11 cellular contexts compared by ENCODE assay signal in the genomic region with DNA sequence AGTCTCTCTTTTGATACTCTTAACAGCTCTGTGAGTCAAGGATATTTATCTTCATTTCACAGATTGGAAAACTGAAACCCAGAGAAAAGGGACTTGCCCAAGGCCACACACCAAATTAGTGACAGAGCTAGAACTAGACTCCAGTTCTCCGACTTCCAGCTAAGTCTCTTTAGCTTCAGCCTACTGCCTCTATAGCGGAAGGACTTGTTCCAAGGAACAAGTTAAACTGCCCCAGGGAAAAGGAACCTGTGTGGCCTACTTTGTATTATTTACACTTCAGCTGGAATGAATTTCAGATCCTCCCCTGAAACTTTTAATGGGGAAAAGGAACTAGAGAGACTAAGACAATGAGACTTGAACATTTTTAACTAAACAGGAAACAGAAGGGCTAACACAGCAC. TPM values are rescaled to one million over a fixed set of nuclear protein-coding genes. Genes with fewer than 3 reads are reported as not detected.
DNase-seq lines count a peak whose midpoint lies in the region; ATAC-seq, FAIRE-seq and TF ChIP-seq lines count a peak whose summit lies in the region.
"Had no signal": no experiment of that assay in that cellular context is flagged by ENCODE, and none has a peak within 500 bp of the region (broad histone marks: within the 10 kb centered on the region; RNA-seq: fewer than 3 reads in every experiment).

No MANE protein-coding gene starts in this region.

- H2AFZ ChIP-seq in HepG2 (ENCODE audit: low read length) = no peak overlapping the region

- 91 to 96% (median 93%) methylated on average over 2 of the region's 2 CpGs for WGBS in heart left ventricle, 4 donors
- WGBS in right cardiac atrium = 90% methylated on average over 2 of the region's 2 CpGs
- WGBS in HepG2 (ENCODE audit: low lambda C conversion rate) = 88% methylated on average over 2 of the region's 2 CpGs

- no peaks in the 10 kb centered on the region for H3K9me3 Mint-ChIP-seq in activated naive CD8-positive, alpha-beta T cell treated with anti-CD3 and anti-CD28 coated beads, Interleukin-2, amount 50 U/mL, for 24 hours
- H3K9me3 Mint-ChIP-seq in type B pancreatic cell = peaks cover 4% of the 10 kb centered on the region

- H3K27ac ChIP-seq in heart left ventricle (peak overlapping the region in 7 of 12 donors; percentile 25 to 93 (median 86)), right cardiac atrium (ENCODE audit: low read length) (no peak overlapping the region), HepG2 (ENCODE audit: extremely low read length, insufficient read depth, low read length) (no peak overlapping the region)

- in situ Hi-C loops in HepG2 (cut with HindIII; ENCODE audit: extremely low pct_ligation_motif_present, low pct_unique_long_range_greater_than_20kb) = no loop called here

- TF ChIP-seq EP300 in HepG2 (IDR thresholded peaks at IDR 0.05; ENCODE audit: low read depth in 2 of 2, low read length in 2 of 2) (no peak), HepG2 (CRISPR knock-in tag; IDR thresholded peaks at IDR 0.05; ENCODE audit: borderline replicate concordance) (no peak)

- DNase-seq in heart left ventricle (no peak), right cardiac atrium (no peak), HepG2 (ENCODE audit: low spot score) (no peak), type B pancreatic cell (ENCODE audit: extremely low spot score, unreplicated experiment) (no peak), ureter (ENCODE audit: low spot score) (no peak), midbrain (lab: John Stamatoyannopoulos, UW) (no peak)
- no peak for DNase-seq in activated naive CD8-positive, alpha-beta T cell treated with anti-CD3 and anti-CD28 coated beads, Interleukin-2, amount 50 U/mL, for 24 hours
- DNase-seq: activated effector memory CD4-positive, alpha-beta T cell treated with Interleukin-2 at 50 U/mL for 16 hours; occipital lobe; SJCRH30 had no signal

- no peak for TF ChIP-seq RAD21 in HepG2 (CRISPR knock-in tag; IDR thresholded peaks at IDR 0.05)

- no peak for TF ChIP-seq POLR2A in heart left ventricle (IDR thresholded peaks at IDR 0.05)
- TF ChIP-seq POLR2A in HepG2 (IDR thresholded peaks at IDR 0.05; ENCODE audit: insufficient read depth in 1 of 2, low read depth in 2 of 2, low read length in 2 of 2) = no peak

- CTCF ChIA-PET in HepG2 (lab: Yijun Ruan, JAX; ENCODE audit: low intra/inter-chr PET ratio, low total read pairs) = no interaction called here

- H3K4me3 Mint-ChIP-seq in activated naive CD8-positive, alpha-beta T cell treated with anti-CD3 and anti-CD28 coated beads, Interleukin-2, amount 50 U/mL, for 24 hours = peak overlapping the region; percentile 91
- peak overlapping the region; percentile 96 for H3K4me3 Mint-ChIP-seq in type B pancreatic cell

- peak overlapping the region; percentile 97 for H3K27ac Mint-ChIP-seq in activated naive CD8-positive, alpha-beta T cell treated with anti-CD3 and anti-CD28 coated beads, Interleukin-2, amount 50 U/mL, for 24 hours
- H3K27ac Mint-ChIP-seq in type B pancreatic cell = peak overlapping the region; percentile 99

- TF ChIP-seq CTCF in heart left ventricle (IDR thresholded peaks at IDR 0.05) (no peak), HepG2 (CRISPR knock-in tag; IDR thresholded peaks at IDR 0.05) (no peak), type B pancreatic cell (conservative IDR thresholded peaks at IDR 0.05) (no peak)

- intact Hi-C loops in heart left ventricle (cut with DNase I) = loop anchor here in 5 of 10 donors (2.0 to 5.0 kb wide), 5 partner anchors 31 to 45 kb away; a partner anchor contains a TSS
- intact Hi-C loops in right cardiac atrium (cut with DNase I) = loop anchor here in 2 of 4 donors (5.0 kb wide), 2 partner anchors 40 to 55 kb away; no protein-coding TSS in a partner anchor
- intact Hi-C loops in HepG2 (cut with micrococcal nuclease; ENCODE audit: unreplicated experiment) = loop anchor here (2.0 kb wide), 1 partner anchor 21 kb away; a partner anchor contains a TSS

- no peak overlapping the region for H3K4me3 ChIP-seq in heart left ventricle
- H3K4me3 ChIP-seq in right cardiac atrium (ENCODE audit: low read length) = no peak overlapping the region
- no peak overlapping the region for H3K4me3 ChIP-seq in HepG2 (replicated peaks in 1 of 3; ENCODE audit: insufficient read depth in 1 of 3, low read depth in 2 of 3, low read length in 3 of 3)

- H3K36me3 ChIP-seq in heart left ventricle (peaks cover 0 to 15% (median 3%) of the 10 kb centered on the region in 9 donors), HepG2 (replicated peaks in 1 of 2; ENCODE audit: control insufficient read depth in 1 of 2, insufficient read depth in 2 of 2, low read length in 2 of 2) (no peaks in the 10 kb centered on the region)
- H3K36me3 ChIP-seq: SJCRH30 had no signal

- peaks cover 0 to 40% (median 16%) of the 10 kb centered on the region in 12 donors for H3K4me1 ChIP-seq in heart left ventricle
- no peaks in the 10 kb centered on the region for H3K4me1 ChIP-seq in right cardiac atrium (ENCODE audit: control insufficient read depth, insufficient read depth, low read length)
- peaks cover 24% of the 10 kb centered on the region for H3K4me1 ChIP-seq in HepG2 (ENCODE audit: insufficient read depth, low read length)

- BruUV-seq in HepG2 (replicated peaks; lab: Mats Ljungman, UMichigan) = no TSS peak

- POLR2A ChIA-PET in HepG2 (lab: Yijun Ruan, JAX) = interaction anchor here (2.7 kb wide), 1 partner anchor 41 kb away, joined by 9 read pairs; no protein-coding TSS in a partner anchor

- no peaks in the 10 kb centered on the region for H3K27me3 Mint-ChIP-seq in activated naive CD8-positive, alpha-beta T cell treated with anti-CD3 and anti-CD28 coated beads, Interleukin-2, amount 50 U/mL, for 24 hours
- no peaks in the 10 kb centered on the region for H3K27me3 Mint-ChIP-seq in type B pancreatic cell

- peak overlapping the region; percentile 79; the same call in 1 of the 2 replicates for H3K4me2 ChIP-seq in HepG2 (ENCODE audit: low read depth, low read length)

- no peaks in the 10 kb centered on the region for H3K9me3 ChIP-seq in heart left ventricle
- no peaks in the 10 kb centered on the region for H3K9me3 ChIP-seq in right cardiac atrium (ENCODE audit: control insufficient read depth, low read length)
- no peaks in the 10 kb centered on the region for H3K9me3 ChIP-seq in HepG2 (ENCODE audit: low read length)
- H3K9me3 ChIP-seq: SJCRH30 had no signal

- no peak overlapping the region for H3K9ac ChIP-seq in HepG2 (ENCODE audit: insufficient read depth, low read depth, low read length)

- peaks cover 5% of the 10 kb centered on the region for H3K36me3 Mint-ChIP-seq in activated naive CD8-positive, alpha-beta T cell treated with anti-CD3 and anti-CD28 coated beads, Interleukin-2, amount 50 U/mL, for 24 hours (ENCODE audit: low read depth)
- H3K36me3 Mint-ChIP-seq in type B pancreatic cell = peaks cover 10% of the 10 kb centered on the region

- H4K20me1 ChIP-seq in HepG2 (ENCODE audit: insufficient read depth, low read length) = no peaks in the 10 kb centered on the region

- peaks cover 30% of the 10 kb centered on the region for H3K79me2 ChIP-seq in HepG2 (ENCODE audit: insufficient read depth, low read length)

- no peak for ATAC-seq in heart left ventricle
- no peak for ATAC-seq in right cardiac atrium
- ATAC-seq in activated naive CD8-positive, alpha-beta T cell treated with anti-CD3 and anti-CD28 coated beads, Interleukin-2, amount 50 U/mL, for 24 hours = no peak
- no peak for ATAC-seq in HepG2
- no peak for ATAC-seq in HG02642 (IDR thresholded peaks at IDR 0.05; ENCODE audit: poor library complexity, unreplicated experiment)

- H3K4me1 Mint-ChIP-seq in activated naive CD8-positive, alpha-beta T cell treated with anti-CD3 and anti-CD28 coated beads, Interleukin-2, amount 50 U/mL, for 24 hours = peaks cover 43% of the 10 kb centered on the region
- H3K4me1 Mint-ChIP-seq in type B pancreatic cell (ENCODE audit: unreplicated experiment) = peaks cover 46% of the 10 kb centered on the region

- no peak for FAIRE-seq in HepG2 (lab: Jason Lieb, UNC)

- H3K27me3 ChIP-seq in heart left ventricle = no peaks in the 10 kb centered on the region
- no peaks in the 10 kb centered on the region for H3K27me3 ChIP-seq in right cardiac atrium (ENCODE audit: control insufficient read depth, insufficient read depth)
- H3K27me3 ChIP-seq in HepG2 (ENCODE audit: control insufficient read depth in 1 of 2, insufficient read depth in 2 of 2, low read length in 2 of 2) = no peaks in the 10 kb centered on the region; a peak in 1 of 5 replicates
- H3K27me3 ChIP-seq: SJCRH30 had no signal

RNA-seq across cellular contexts. Expression of a gene that starts 1.2 kb away (rescaled TPM):
- total RNA-seq in heart left ventricle = 1 to 10 TPM; 2.0 to 8.3 (median 4.5) TPM
- 1 to 10 TPM; 3.0 to 9.3 TPM for polyA plus RNA-seq in heart left ventricle
- 1 to 10 TPM; 3.8 to 5.5 (median 4.9) TPM for total RNA-seq in right cardiac atrium
- polyA plus RNA-seq in right cardiac atrium = 3.8 TPM
- 6.0 and 6.4 TPM in 2 replicates for total RNA-seq in HepG2 (2016; rRNA removed; fragmentation: Illumina TruSeq; extraction: Trizol)
- 5.0 and 9.1 TPM in 2 replicates for total RNA-seq in HepG2 (2016; cell fraction: cytosol; rRNA removed; fragmentation: Illumina TruSeq; extraction: Trizol; ENCODE audit: low read depth)
- total RNA-seq in HepG2 (2016; cell fraction: insoluble cytoplasmic fraction; rRNA removed; fragmentation: Illumina TruSeq; extraction: Trizol) = 5.4 and 7.4 TPM in 2 replicates
- total RNA-seq in HepG2 (2016; cell fraction: membrane; rRNA removed; fragmentation: Illumina TruSeq; extraction: Trizol) = 11.2 and 16.0 TPM in 2 replicates
- 1.8 TPM in 2 replicates for total RNA-seq in HepG2 (2016; cell fraction: nucleus; rRNA removed; fragmentation: Illumina TruSeq; extraction: Trizol)
- polyA plus RNA-seq in HepG2 (2011; rRNA removed) = 3.4 and 5.3 TPM in 2 replicates
- 4.4 and 18.0 TPM in 2 replicates for polyA plus RNA-seq in HepG2 (2011; cell fraction: cytosol; rRNA removed)
- 3.6 and 3.9 TPM in 2 replicates for polyA plus RNA-seq in HepG2 (2011; cell fraction: nucleus; rRNA removed)
- 2.3 and 4.8 TPM in 2 replicates for polyA plus RNA-seq in HepG2 (2012)
- polyA plus RNA-seq in HepG2 (2016; cell fraction: cytosol; fragmentation: Illumina TruSeq; extraction: Trizol; ENCODE audit: low read depth) = 11.7 and 14.5 TPM in 2 replicates
- 6.4 and 8.4 TPM in 2 replicates for polyA plus RNA-seq in HepG2 (2016; cell fraction: insoluble cytoplasmic fraction; fragmentation: Illumina TruSeq; extraction: Trizol; ENCODE audit: low read depth)
- 8.9 and 11.6 TPM in 2 replicates for polyA plus RNA-seq in HepG2 (2016; cell fraction: membrane; fragmentation: Illumina TruSeq; extraction: Trizol; ENCODE audit: low read depth)
- polyA plus RNA-seq in HepG2 (2016; cell fraction: nucleus; fragmentation: Illumina TruSeq; extraction: Trizol; ENCODE audit: insufficient read depth, low read depth) = 6.2 and 7.2 TPM in 2 replicates
- 3.6 and 14.5 TPM in 2 replicates for polyA minus RNA-seq in HepG2 (2011; rRNA and poly(A)+ RNA removed; ENCODE audit: low replicate concordance)
- polyA minus RNA-seq in HepG2 (2011; cell fraction: cytosol; rRNA and poly(A)+ RNA removed) = 1.5 and 4.6 TPM in 2 replicates
- polyA minus RNA-seq in HepG2 (2011; cell fraction: nucleus; rRNA and poly(A)+ RNA removed) = 1.3 and 1.6 TPM in 2 replicates
- total RNA-seq in type B pancreatic cell (ENCODE audit: low replicate concordance) = 7.9 and 14.7 TPM in 2 replicates
- 22.4 TPM for total RNA-seq in ureter

RNA-seq across cellular contexts. Expression of a gene that starts 1.5 kb away (rescaled TPM):
- total RNA-seq in heart left ventricle (100 to 1,000 TPM in 5 of 9 donors, 10 to 100 TPM in 4; 62.7 to 193 (median 101) TPM), right cardiac atrium (100 to 1,000 TPM in 3 of 4 donors, 10 to 100 TPM in 1; 75.8 to 125 (median 102) TPM), HepG2 (2016; rRNA removed; fragmentation: Illumina TruSeq; extraction: Trizol) (60.2 and 67.7 TPM in 2 replicates), type B pancreatic cell (ENCODE audit: low replicate concordance) (183 and 225 TPM in 2 replicates), ureter (264 TPM)
- polyA plus RNA-seq in heart left ventricle (100 to 1,000 TPM in 1 of 2 donors, 10 to 100 TPM in 1; 83.9 to 142 TPM), right cardiac atrium (104 TPM), HepG2 (2011; rRNA removed) (57.3 and 65.8 TPM in 2 replicates)
- total RNA-seq in HepG2 (2016; cell fraction: cytosol; rRNA removed; fragmentation: Illumina TruSeq; extraction: Trizol; ENCODE audit: low read depth) = 5.2 and 6.6 TPM in 2 replicates
- 55.8 and 59.6 TPM in 2 replicates for total RNA-seq in HepG2 (2016; cell fraction: insoluble cytoplasmic fraction; rRNA removed; fragmentation: Illumina TruSeq; extraction: Trizol)
- total RNA-seq in HepG2 (2016; cell fraction: membrane; rRNA removed; fragmentation: Illumina TruSeq; extraction: Trizol) = 16.9 and 17.1 TPM in 2 replicates
- 51.9 and 58.7 TPM in 2 replicates for total RNA-seq in HepG2 (2016; cell fraction: nucleus; rRNA removed; fragmentation: Illumina TruSeq; extraction: Trizol)
- 23.8 and 38.7 TPM in 2 replicates for polyA plus RNA-seq in HepG2 (2011; cell fraction: cytosol; rRNA removed)
- 197 and 254 TPM in 2 replicates for polyA plus RNA-seq in HepG2 (2011; cell fraction: nucleus; rRNA removed)
- 47.1 and 54.6 TPM in 2 replicates for polyA plus RNA-seq in HepG2 (2012)
- polyA plus RNA-seq in HepG2 (2016; cell fraction: cytosol; fragmentation: Illumina TruSeq; extraction: Trizol; ENCODE audit: low read depth) = 2.2 and 2.8 TPM in 2 replicates
- 26.9 and 40.2 TPM in 2 replicates for polyA plus RNA-seq in HepG2 (2016; cell fraction: insoluble cytoplasmic fraction; fragmentation: Illumina TruSeq; extraction: Trizol; ENCODE audit: low read depth)
- polyA plus RNA-seq in HepG2 (2016; cell fraction: membrane; fragmentation: Illumina TruSeq; extraction: Trizol; ENCODE audit: low read depth) = 4.8 and 6.1 TPM in 2 replicates
- 97.1 and 105 TPM in 2 replicates for polyA plus RNA-seq in HepG2 (2016; cell fraction: nucleus; fragmentation: Illumina TruSeq; extraction: Trizol; ENCODE audit: insufficient read depth, low read depth)
- 229 and 402 TPM in 2 replicates for polyA minus RNA-seq in HepG2 (2011; rRNA and poly(A)+ RNA removed; ENCODE audit: low replicate concordance)
- 45.5 and 48.0 TPM in 2 replicates for polyA minus RNA-seq in HepG2 (2011; cell fraction: cytosol; rRNA and poly(A)+ RNA removed)
- 93.7 and 98.8 TPM in 2 replicates for polyA minus RNA-seq in HepG2 (2011; cell fraction: nucleus; rRNA and poly(A)+ RNA removed)

RNA-seq across cellular contexts. Expression of a gene that starts 21.2 kb away (rescaled TPM):
- total RNA-seq in heart left ventricle = 100 to 1,000 TPM in 2 of 9 donors, 10 to 100 TPM in 7; 68.7 to 119 (median 84.8) TPM
- polyA plus RNA-seq in heart left ventricle = 100 to 1,000 TPM in 1 of 2 donors, 10 to 100 TPM in 1; 80.3 to 159 TPM
- total RNA-seq in right cardiac atrium = 10 to 100 TPM; 70.7 to 88.5 (median 80.7) TPM
- polyA plus RNA-seq in right cardiac atrium = 124 TPM
- total RNA-seq in HepG2 (2016; rRNA removed; fragmentation: Illumina TruSeq; extraction: Trizol) = 63.4 and 66.0 TPM in 2 replicates
- 126 and 135 TPM in 2 replicates for total RNA-seq in HepG2 (2016; cell fraction: cytosol; rRNA removed; fragmentation: Illumina TruSeq; extraction: Trizol; ENCODE audit: low read depth)
- total RNA-seq in HepG2 (2016; cell fraction: insoluble cytoplasmic fraction; rRNA removed; fragmentation: Illumina TruSeq; extraction: Trizol) = 54.5 and 63.4 TPM in 2 replicates
- 137 and 158 TPM in 2 replicates for total RNA-seq in HepG2 (2016; cell fraction: membrane; rRNA removed; fragmentation: Illumina TruSeq; extraction: Trizol)
- total RNA-seq in HepG2 (2016; cell fraction: nucleus; rRNA removed; fragmentation: Illumina TruSeq; extraction: Trizol) = 32.3 and 35.3 TPM in 2 replicates
- 60.4 and 68.2 TPM in 2 replicates for polyA plus RNA-seq in HepG2 (2011; rRNA removed)
- 55.4 and 70.7 TPM in 2 replicates for polyA plus RNA-seq in HepG2 (2011; cell fraction: cytosol; rRNA removed)
- polyA plus RNA-seq in HepG2 (2011; cell fraction: nucleus; rRNA removed) = 50.2 and 55.1 TPM in 2 replicates
- polyA plus RNA-seq in HepG2 (2012) = 45.2 and 46.6 TPM in 2 replicates
- 209 and 215 TPM in 2 replicates for polyA plus RNA-seq in HepG2 (2016; cell fraction: cytosol; fragmentation: Illumina TruSeq; extraction: Trizol; ENCODE audit: low read depth)
- polyA plus RNA-seq in HepG2 (2016; cell fraction: insoluble cytoplasmic fraction; fragmentation: Illumina TruSeq; extraction: Trizol; ENCODE audit: low read depth) = 81.6 and 89.9 TPM in 2 replicates
- 210 and 214 TPM in 2 replicates for polyA plus RNA-seq in HepG2 (2016; cell fraction: membrane; fragmentation: Illumina TruSeq; extraction: Trizol; ENCODE audit: low read depth)
- polyA plus RNA-seq in HepG2 (2016; cell fraction: nucleus; fragmentation: Illumina TruSeq; extraction: Trizol; ENCODE audit: insufficient read depth, low read depth) = 62.0 and 71.8 TPM in 2 replicates
- 222 and 285 TPM in 2 replicates for polyA minus RNA-seq in HepG2 (2011; rRNA and poly(A)+ RNA removed; ENCODE audit: low replicate concordance)
- polyA minus RNA-seq in HepG2 (2011; cell fraction: cytosol; rRNA and poly(A)+ RNA removed) = 43.9 and 45.7 TPM in 2 replicates
- polyA minus RNA-seq in HepG2 (2011; cell fraction: nucleus; rRNA and poly(A)+ RNA removed) = 42.5 and 48.2 TPM in 2 replicates
- 73.0 and 93.8 TPM in 2 replicates for total RNA-seq in type B pancreatic cell (ENCODE audit: low replicate concordance)
- 92.2 TPM for total RNA-seq in ureter

RNA-seq across cellular contexts. Expression of a gene that starts 23.9 kb away (rescaled TPM):
- total RNA-seq in heart left ventricle = under 1 TPM in 1 of 9 donors, not detected in 8; 0.23 TPM
- polyA plus RNA-seq in heart left ventricle = not detected
- total RNA-seq in right cardiac atrium = not detected
- not detected for polyA plus RNA-seq in right cardiac atrium
- total RNA-seq in HepG2 (2016; rRNA removed; fragmentation: Illumina TruSeq; extraction: Trizol) = not detected in 2 replicates
- not detected in 2 replicates for total RNA-seq in HepG2 (2016; cell fraction: cytosol; rRNA removed; fragmentation: Illumina TruSeq; extraction: Trizol; ENCODE audit: low read depth)
- not detected in 2 replicates for total RNA-seq in HepG2 (2016; cell fraction: insoluble cytoplasmic fraction; rRNA removed; fragmentation: Illumina TruSeq; extraction: Trizol)
- total RNA-seq in HepG2 (2016; cell fraction: membrane; rRNA removed; fragmentation: Illumina TruSeq; extraction: Trizol) = not detected in 2 replicates
- not detected in 2 replicates for total RNA-seq in HepG2 (2016; cell fraction: nucleus; rRNA removed; fragmentation: Illumina TruSeq; extraction: Trizol)
- polyA plus RNA-seq in HepG2 (2011; rRNA removed) = not detected in 2 replicates
- not detected in 2 replicates for polyA plus RNA-seq in HepG2 (2011; cell fraction: cytosol; rRNA removed)
- 0.18 TPM in 1 of 2 replicates, not detected in the other for polyA plus RNA-seq in HepG2 (2011; cell fraction: nucleus; rRNA removed)
- not detected in 2 replicates for polyA plus RNA-seq in HepG2 (2012)
- not detected in 2 replicates for polyA plus RNA-seq in HepG2 (2016; cell fraction: cytosol; fragmentation: Illumina TruSeq; extraction: Trizol; ENCODE audit: low read depth)
- not detected in 2 replicates for polyA plus RNA-seq in HepG2 (2016; cell fraction: insoluble cytoplasmic fraction; fragmentation: Illumina TruSeq; extraction: Trizol; ENCODE audit: low read depth)
- polyA plus RNA-seq in HepG2 (2016; cell fraction: membrane; fragmentation: Illumina TruSeq; extraction: Trizol; ENCODE audit: low read depth) = not detected in 2 replicates
- polyA plus RNA-seq in HepG2 (2016; cell fraction: nucleus; fragmentation: Illumina TruSeq; extraction: Trizol; ENCODE audit: insufficient read depth, low read depth) = not detected in 2 replicates
- not detected in 2 replicates for polyA minus RNA-seq in HepG2 (2011; rRNA and poly(A)+ RNA removed; ENCODE audit: low replicate concordance)
- polyA minus RNA-seq in HepG2 (2011; cell fraction: cytosol; rRNA and poly(A)+ RNA removed) = not detected in 2 replicates
- not detected in 2 replicates for polyA minus RNA-seq in HepG2 (2011; cell fraction: nucleus; rRNA and poly(A)+ RNA removed)
- total RNA-seq in type B pancreatic cell (ENCODE audit: low replicate concordance) = not detected in 2 replicates
- total RNA-seq in ureter = not detected
- total RNA-seq: occipital lobe, SJCRH30 had no signal

RNA-seq across cellular contexts. Expression of a gene that starts 30.6 kb away (rescaled TPM):
- total RNA-seq in heart left ventricle = 10 to 100 TPM; 35.6 to 48.7 (median 40.1) TPM
- polyA plus RNA-seq in heart left ventricle = 10 to 100 TPM; 37.4 to 82.7 TPM
- total RNA-seq in right cardiac atrium = 10 to 100 TPM; 36.3 to 50.1 (median 40.0) TPM
- 77.7 TPM for polyA plus RNA-seq in right cardiac atrium
- total RNA-seq in HepG2 (2016; rRNA removed; fragmentation: Illumina TruSeq; extraction: Trizol) = 25.2 and 25.7 TPM in 2 replicates
- total RNA-seq in HepG2 (2016; cell fraction: cytosol; rRNA removed; fragmentation: Illumina TruSeq; extraction: Trizol; ENCODE audit: low read depth) = 42.2 and 48.2 TPM in 2 replicates
- 24.5 and 26.9 TPM in 2 replicates for total RNA-seq in HepG2 (2016; cell fraction: insoluble cytoplasmic fraction; rRNA removed; fragmentation: Illumina TruSeq; extraction: Trizol)
- 37.1 and 49.0 TPM in 2 replicates for total RNA-seq in HepG2 (2016; cell fraction: membrane; rRNA removed; fragmentation: Illumina TruSeq; extraction: Trizol)
- total RNA-seq in HepG2 (2016; cell fraction: nucleus; rRNA removed; fragmentation: Illumina TruSeq; extraction: Trizol) = 16.1 and 21.3 TPM in 2 replicates
- 16.5 and 18.8 TPM in 2 replicates for polyA plus RNA-seq in HepG2 (2011; rRNA removed)
- 19.3 and 19.5 TPM in 2 replicates for polyA plus RNA-seq in HepG2 (2011; cell fraction: cytosol; rRNA removed)
- polyA plus RNA-seq in HepG2 (2011; cell fraction: nucleus; rRNA removed) = 13.9 and 15.6 TPM in 2 replicates
- 13.7 and 14.9 TPM in 2 replicates for polyA plus RNA-seq in HepG2 (2012)
- polyA plus RNA-seq in HepG2 (2016; cell fraction: cytosol; fragmentation: Illumina TruSeq; extraction: Trizol; ENCODE audit: low read depth) = 44.0 and 55.6 TPM in 2 replicates
- polyA plus RNA-seq in HepG2 (2016; cell fraction: insoluble cytoplasmic fraction; fragmentation: Illumina TruSeq; extraction: Trizol; ENCODE audit: low read depth) = 22.3 and 27.7 TPM in 2 replicates
- polyA plus RNA-seq in HepG2 (2016; cell fraction: membrane; fragmentation: Illumina TruSeq; extraction: Trizol; ENCODE audit: low read depth) = 39.1 and 47.1 TPM in 2 replicates
- 19.5 and 20.8 TPM in 2 replicates for polyA plus RNA-seq in HepG2 (2016; cell fraction: nucleus; fragmentation: Illumina TruSeq; extraction: Trizol; ENCODE audit: insufficient read depth, low read depth)
- polyA minus RNA-seq in HepG2 (2011; rRNA and poly(A)+ RNA removed; ENCODE audit: low replicate concordance) = 13.6 and 56.8 TPM in 2 replicates
- 2.2 and 3.7 TPM in 2 replicates for polyA minus RNA-seq in HepG2 (2011; cell fraction: cytosol; rRNA and poly(A)+ RNA removed)
- polyA minus RNA-seq in HepG2 (2011; cell fraction: nucleus; rRNA and poly(A)+ RNA removed) = 16.4 and 21.0 TPM in 2 replicates
- 45.5 and 47.9 TPM in 2 replicates for total RNA-seq in type B pancreatic cell (ENCODE audit: low replicate concordance)
- 43.6 TPM for total RNA-seq in ureter

Comparison
In these comparisons a context has a peak if more than half of its experiments do, and no peak if none do; other contexts are left out.
1. H3K27ac ChIP-seq: peak in heart left ventricle (7 of 12); none in right cardiac atrium (single experiment) and HepG2 (single experiment).